Comparison of ENCODE assay signal across 12 cellular contexts in the genomic region with DNA sequence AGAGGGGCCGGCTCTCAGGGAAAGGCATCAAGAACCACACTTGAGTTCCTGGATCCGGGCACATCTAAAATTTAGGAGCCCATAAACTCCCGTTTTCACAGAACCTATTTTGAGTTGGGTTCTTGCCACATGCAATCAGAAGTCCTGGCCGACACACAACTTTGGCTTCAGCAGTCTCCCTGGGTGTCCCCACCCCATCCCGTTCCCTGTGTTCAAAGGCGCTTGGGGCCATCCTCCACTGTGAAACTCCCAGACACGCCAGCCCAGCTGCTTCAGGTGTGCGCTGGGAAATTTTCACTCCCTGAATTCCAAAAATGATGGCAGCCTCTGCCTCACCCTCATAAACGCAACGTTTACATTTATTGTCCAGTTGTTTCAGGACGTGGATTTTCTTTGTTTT. TPM values are rescaled to one million over a fixed set of nuclear protein-coding genes. Genes with fewer than 3 reads are reported as not detected.
DNase-seq lines count a peak whose midpoint lies in the region; ATAC-seq and TF ChIP-seq lines count a peak whose summit lies in the region.
"Had no signal": no experiment of that assay in that cellular context is flagged by ENCODE, and none has a peak within 500 bp of the region (broad histone marks: within the 10 kb centered on the region; RNA-seq: fewer than 3 reads in every experiment).

No MANE protein-coding gene starts in this region.

- no peaks in the 10 kb centered on the region for H3K27me3 ChIP-seq in DND-41 (ENCODE audit: insufficient read depth, low read length, poor library complexity)

- H3K27ac Mint-ChIP-seq in T-helper 17 cell: peak overlapping the region; percentile 85
- peak overlapping the region in 2 of 10 donors; percentile 18 to 33 for H3K27ac Mint-ChIP-seq in naive thymus-derived CD8-positive, alpha-beta T cell
- H3K27ac Mint-ChIP-seq in stimulated activated naive CD8-positive, alpha-beta T cell treated with anti-CD3 and anti-CD28 coated beads, Interleukin-15, amount 100 ng/mL, for 72 hours: no peak overlapping the region
- H3K27ac Mint-ChIP-seq: CD4-positive, alpha-beta T cell; H9 had no signal

- H3K9me3 Mint-ChIP-seq in naive thymus-derived CD8-positive, alpha-beta T cell: no peaks in the 10 kb centered on the region
- no peaks in the 10 kb centered on the region for H3K9me3 Mint-ChIP-seq in stimulated activated naive CD8-positive, alpha-beta T cell treated with anti-CD3 and anti-CD28 coated beads, Interleukin-15, amount 100 ng/mL, for 72 hours
- H3K9me3 Mint-ChIP-seq: CD4-positive, alpha-beta T cell had no signal

- no peaks in the 10 kb centered on the region for H3K36me3 Mint-ChIP-seq in T-helper 17 cell (ENCODE audit: low read depth)
- H3K36me3 Mint-ChIP-seq in naive thymus-derived CD8-positive, alpha-beta T cell: peaks cover 0 to 2% (median 2%) of the 10 kb centered on the region in 3 donors

- no peak overlapping the region for H3K27ac ChIP-seq in DND-41 (ENCODE audit: low read length)

- H3K4me1 Mint-ChIP-seq in T-helper 17 cell: peaks cover 11% of the 10 kb centered on the region
- H3K4me1 Mint-ChIP-seq in naive thymus-derived CD8-positive, alpha-beta T cell: peaks cover 4 to 17% (median 9%) of the 10 kb centered on the region in 4 donors
- peaks cover 38% of the 10 kb centered on the region for H3K4me1 Mint-ChIP-seq in stimulated activated naive CD8-positive, alpha-beta T cell treated with anti-CD3 and anti-CD28 coated beads, Interleukin-15, amount 100 ng/mL, for 72 hours

- DNase-seq in DND-41 (no peak), T-helper 17 cell (no peak), left lobe of liver (ENCODE audit: low spot score) (no peak)
- no peak for DNase-seq in naive thymus-derived CD8-positive, alpha-beta T cell
- no peak for DNase-seq in stimulated activated naive CD8-positive, alpha-beta T cell treated with anti-CD3 and anti-CD28 coated beads, Interleukin-15, amount 100 ng/mL, for 72 hours
- DNase-seq: AML-193; Caco-2; CD4-positive, alpha-beta T cell; GF-D8; H9 had no signal

- H3K79me2 ChIP-seq in DND-41 (ENCODE audit: insufficient read depth, low read length): peaks cover 6% of the 10 kb centered on the region

- H3K9ac ChIP-seq in DND-41 (ENCODE audit: low read depth, low read length): no peak overlapping the region

- no peaks in the 10 kb centered on the region for H4K20me1 ChIP-seq in DND-41 (ENCODE audit: insufficient read depth, low read length)

- H3K4me2 ChIP-seq in DND-41 (ENCODE audit: insufficient read depth, low read length): peak overlapping the region; percentile 72

- no peak overlapping the region for H3K4me3 Mint-ChIP-seq in T-helper 17 cell
- no peak overlapping the region for H3K4me3 Mint-ChIP-seq in naive thymus-derived CD8-positive, alpha-beta T cell
- H3K4me3 Mint-ChIP-seq in stimulated activated naive CD8-positive, alpha-beta T cell treated with anti-CD3 and anti-CD28 coated beads, Interleukin-15, amount 100 ng/mL, for 72 hours: no peak overlapping the region
- H3K4me3 Mint-ChIP-seq: H9 had no signal

- H3K4me3 ChIP-seq in DND-41 (ENCODE audit: low read depth in 1 of 2, low read length in 2 of 2): no peak overlapping the region

- ATAC-seq in DND-41 (ENCODE audit: insufficient read depth, low read depth) (no peak), T-helper 17 cell (no peak), left lobe of liver (peak; percentile 55), GM21717 (IDR thresholded peaks at IDR 0.05; ENCODE audit: unreplicated experiment) (no peak)
- ATAC-seq in naive thymus-derived CD8-positive, alpha-beta T cell: no peak
- no peak for ATAC-seq in stimulated activated naive CD8-positive, alpha-beta T cell treated with anti-CD3 and anti-CD28 coated beads, Interleukin-15, amount 100 ng/mL, for 72 hours

- H3K9me3 ChIP-seq in DND-41 (ENCODE audit: insufficient read depth, low read length, severe bottlenecking): no peaks in the 10 kb centered on the region
- no peaks in the 10 kb centered on the region for H3K9me3 ChIP-seq in T-helper 17 cell (ENCODE audit: control insufficient read depth, low read length, poor library complexity, severe bottlenecking)
- H3K9me3 ChIP-seq: A549, Caco-2 had no signal

- POLR2A ChIA-PET in naive thymus-derived CD8-positive, alpha-beta T cell (lab: Charles Lee): interaction anchor here (0.7 to 2.2 kb wide), 3 partner anchors 8 to 30 kb away, joined by 3 to 10 read pairs (median 8); a partner anchor contains a TSS

- no peak overlapping the region for H2AFZ ChIP-seq in DND-41 (ENCODE audit: low read depth, low read length)

- H3K4me1 ChIP-seq in DND-41 (ENCODE audit: insufficient read depth, low read length): peaks cover 27% of the 10 kb centered on the region
- H3K4me1 ChIP-seq: Caco-2 had no signal

- H3K27me3 Mint-ChIP-seq in T-helper 17 cell: no peaks in the 10 kb centered on the region
- H3K27me3 Mint-ChIP-seq in naive thymus-derived CD8-positive, alpha-beta T cell: no peaks in the 10 kb centered on the region
- no peaks in the 10 kb centered on the region for H3K27me3 Mint-ChIP-seq in stimulated activated naive CD8-positive, alpha-beta T cell treated with anti-CD3 and anti-CD28 coated beads, Interleukin-15, amount 100 ng/mL, for 72 hours
- H3K27me3 Mint-ChIP-seq: CD4-positive, alpha-beta T cell had no signal

- TF ChIP-seq CTCF in DND-41 (IDR thresholded peaks at IDR 0.05; ENCODE audit: borderline replicate concordance, extremely low read depth, low read length, poor library complexity, severe bottlenecking): no peak

- peaks cover 9% of the 10 kb centered on the region for H3K36me3 ChIP-seq in DND-41 (ENCODE audit: insufficient read depth, low read length)

RNA-seq across cellular contexts. Expression of a gene that starts 8.4 kb away (rescaled TPM):
- total RNA-seq in T-helper 17 cell (10 to 100 TPM; 73.6 to 87.8 TPM), left lobe of liver (39.8 TPM)
- total RNA-seq in naive thymus-derived CD8-positive, alpha-beta T cell: 10 to 100 TPM; 41.5 to 47.9 TPM
- 10 to 100 TPM; 33.5 to 59.9 (median 56.0) TPM for polyA plus RNA-seq in naive thymus-derived CD8-positive, alpha-beta T cell
